22 cellular contexts compared by ENCODE assay signal in genomic region chr9:34585946-34586705, GRCh38. TPM values are rescaled to one million over a fixed set of nuclear protein-coding genes. Genes with fewer than 3 reads are reported as not detected.
"Had no signal": no experiment of that assay in that cellular context is flagged by ENCODE, and none has a peak within 500 bp of the region (broad histone marks: within the 10 kb centered on the region; RNA-seq: fewer than 3 reads in every experiment).

No MANE protein-coding gene starts in this region.

- H3K36me3 Mint-ChIP-seq: stimulated activated memory B cell treated with anti-CD40 and anti-IgM and Interleukin-4, amounts not matched to agents 10 μg/mL and 1 μg/mL and 100 μg/mL, for 72 hours had no signal

- H3K9me3 Mint-ChIP-seq: activated CD4-positive, alpha-beta T cell treated with anti-CD3 and anti-CD28 coated beads, Interleukin-2, amount 10 ng/mL, durations not matched to agents 7 days and 5 days; activated naive CD4-positive, alpha-beta T cell treated with anti-CD3 and anti-CD28 coated beads, Interleukin-2, amount 10 ng/mL, durations not matched to agents 7 days and 5 days; activated naive CD8-positive, alpha-beta T cell treated with anti-CD3 and anti-CD28 coated beads, Interleukin-2, amount 50 U/mL, for 24 hours; stimulated activated memory B cell treated with anti-CD40 and anti-IgM and Interleukin-4, amounts not matched to agents 10 μg/mL and 1 μg/mL and 100 μg/mL, for 72 hours had no signal

- H3K36me3 ChIP-seq: brain microvascular endothelial cell, heart left ventricle, ovary, sigmoid colon, upper lobe of left lung had no signal

- H3K27ac ChIP-seq: brain microvascular endothelial cell, heart left ventricle, ovary, sigmoid colon, testis, upper lobe of left lung had no signal

- H3K4me3 Mint-ChIP-seq: activated CD4-positive, alpha-beta T cell treated with anti-CD3 and anti-CD28 coated beads, Interleukin-2, amount 10 ng/mL, durations not matched to agents 7 days and 5 days; activated naive CD4-positive, alpha-beta T cell treated with anti-CD3 and anti-CD28 coated beads, Interleukin-2, amount 10 ng/mL, durations not matched to agents 7 days and 5 days; activated naive CD8-positive, alpha-beta T cell treated with anti-CD3 and anti-CD28 coated beads, Interleukin-2, amount 50 U/mL, for 24 hours; stimulated activated memory B cell treated with anti-CD40 and anti-IgM and Interleukin-4, amounts not matched to agents 10 μg/mL and 1 μg/mL and 100 μg/mL, for 72 hours had no signal

- FAIRE-seq: endometrium had no signal

- DNase-seq: activated CD4-positive, alpha-beta T cell treated with anti-CD3 and anti-CD28 coated beads, Interleukin-2, amount 10 ng/mL, durations not matched to agents 7 days and 5 days; activated CD8-positive, alpha-beta memory T cell treated with anti-CD3 and anti-CD28 coated beads, Interleukin-2, amount 50 U/mL, for 4 hours; activated effector memory CD4-positive, alpha-beta T cell treated with Interleukin-2 at 50 U/mL for 16 hours; activated naive CD4-positive, alpha-beta T cell treated with anti-CD3 and anti-CD28 coated beads, Interleukin-2, amount 10 ng/mL, durations not matched to agents 7 days and 5 days; activated naive CD8-positive, alpha-beta T cell treated with anti-CD3 and anti-CD28 coated beads, Interleukin-2, amount 50 U/mL, for 24 hours; activated T-cell treated with anti-CD3 and anti-CD28 coated beads, Interleukin-2, amount 50 U/mL, for 48 hours; anterior cingulate cortex; brain microvascular endothelial cell; cortex of kidney; erythroblast; foreskin melanocyte; heart left ventricle; ovary; sigmoid colon; stimulated activated CD4-positive, alpha-beta T cell treated with anti-CD3 and anti-CD28 coated beads, Interleukin-4, amount 100 ng/mL, for 4 hours; testis; upper lobe of left lung had no signal

- H3K27me3 ChIP-seq: ovary, testis had no signal

- H3K27ac Mint-ChIP-seq: activated CD4-positive, alpha-beta T cell treated with anti-CD3 and anti-CD28 coated beads, Interleukin-2, amount 10 ng/mL, durations not matched to agents 7 days and 5 days; activated naive CD4-positive, alpha-beta T cell treated with anti-CD3 and anti-CD28 coated beads, Interleukin-2, amount 10 ng/mL, durations not matched to agents 7 days and 5 days; activated naive CD8-positive, alpha-beta T cell treated with anti-CD3 and anti-CD28 coated beads, Interleukin-2, amount 50 U/mL, for 24 hours; stimulated activated memory B cell treated with anti-CD40 and anti-IgM and Interleukin-4, amounts not matched to agents 10 μg/mL and 1 μg/mL and 100 μg/mL, for 72 hours had no signal

- ATAC-seq: activated CD4-positive, CD25-positive, alpha-beta regulatory T cell treated with anti-CD3 and anti-CD28 coated beads, Interleukin-2, amount 50 U/mL, for 24 hours; activated naive CD8-positive, alpha-beta T cell treated with anti-CD3 and anti-CD28 coated beads, Interleukin-2, amount 50 U/mL, for 24 hours; heart left ventricle; stimulated activated memory B cell treated with anti-CD40 and anti-IgM and Interleukin-4, amounts not matched to agents 10 μg/mL and 1 μg/mL and 100 μg/mL, for 72 hours had no signal

- H3K4me3 ChIP-seq: heart left ventricle, ovary, sigmoid colon, testis, upper lobe of left lung had no signal

- H3K9me3 ChIP-seq: heart left ventricle, ovary, sigmoid colon, testis, upper lobe of left lung had no signal

RNA-seq across cellular contexts. Expression of gene CNTFR, which starts 3.4 kb away (rescaled TPM):
- total RNA-seq: activated CD4-positive, alpha-beta T cell treated with anti-CD3 and anti-CD28 coated beads, Interleukin-2, amount 10 ng/mL, durations not matched to agents 7 days and 5 days; T-helper 1 cell treated with Interleukin-12 subunit alpha and Interleukin-12 subunit beta and Interleukin-4 antibody, amounts not matched to agents 30 ng/mL and 1 ng/mL, for 36 hours had no signal

RNA-seq across cellular contexts. Expression of gene ARID3C, which starts 42.7 kb away (rescaled TPM):
- total RNA-seq: mesenteric fat pad, sigmoid colon, upper lobe of left lung had no signal
- polyA plus RNA-seq: heart left ventricle had no signal
